Comparison of ENCODE assay signal across 9 cellular contexts in the genomic region with DNA sequence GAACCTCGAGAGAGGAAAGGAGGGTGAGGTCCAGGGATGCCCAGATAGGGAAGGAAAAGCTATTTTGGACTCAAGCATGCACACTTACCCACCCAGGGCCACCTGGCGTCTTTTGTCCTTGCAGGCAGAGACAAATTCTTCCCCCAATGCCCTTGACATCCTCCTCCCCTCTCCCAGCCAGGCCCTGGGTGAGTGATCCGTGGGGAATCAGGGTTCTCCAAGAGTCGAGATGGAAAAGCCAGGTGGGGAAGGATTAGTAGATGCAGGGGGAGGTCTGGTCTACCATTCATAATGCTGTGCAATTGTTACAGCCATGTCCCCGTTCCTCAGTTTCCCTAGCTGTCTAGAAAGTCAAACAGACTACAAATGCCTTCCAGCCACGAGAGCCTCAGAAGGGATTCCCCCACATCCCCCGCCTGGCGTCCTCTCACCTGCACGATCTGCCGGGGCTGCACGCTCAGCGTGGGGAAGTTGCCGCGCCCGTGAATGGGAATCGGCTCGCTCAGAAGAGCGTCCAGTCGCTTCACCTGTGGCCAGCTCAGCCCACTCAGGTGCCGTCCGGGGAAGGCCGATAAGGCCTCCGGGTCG. TPM values are rescaled to one million over a fixed set of nuclear protein-coding genes. Genes with fewer than 3 reads are reported as not detected.
DNase-seq lines count a peak whose midpoint lies in the region; ATAC-seq and TF ChIP-seq lines count a peak whose summit lies in the region.
"Had no signal": no experiment of that assay in that cellular context is flagged by ENCODE, and none has a peak within 500 bp of the region (broad histone marks: within the 10 kb centered on the region; RNA-seq: fewer than 3 reads in every experiment).

No MANE protein-coding gene starts in this region.

- H3K4me1 Mint-ChIP-seq in CD8-positive, alpha-beta T cell (ENCODE audit: low read depth): peaks cover 14% of the 10 kb centered on the region

- H2AFZ ChIP-seq in trophoblast cell (ENCODE audit: insufficient read depth, low read length, poor library complexity): peak overlapping the region; percentile 61

- H2BK12ac ChIP-seq in trophoblast cell (ENCODE audit: low read length): peak overlapping the region; percentile 51

- TF ChIP-seq CTCF in CD8-positive, alpha-beta T cell (IDR thresholded peaks at IDR 0.05): no peak
- TF ChIP-seq CTCF in RWPE1 (conservative IDR thresholded peaks at IDR 0.05; ENCODE audit: low read depth): no peak
- no peak for TF ChIP-seq CTCF in fibroblast of pulmonary artery (IDR thresholded peaks at IDR 0.05; ENCODE audit: low read length, missing control alignments)
- TF ChIP-seq CTCF in GM13977 (IDR thresholded peaks at IDR 0.05; ENCODE audit: extremely low read depth, insufficient read depth, missing control alignments): no peak

- in situ Hi-C loops in G401 (cut with HindIII; ENCODE audit: low sequenced_read_pairs): no loop called here
- in situ Hi-C loops in GM13977 (cut with MboI; ENCODE audit: low pct_unique_long_range_greater_than_20kb, low sequenced_read_pairs, unreplicated experiment): no loop called here

- peak overlapping the region; percentile 65 for H2BK120ac ChIP-seq in trophoblast cell (ENCODE audit: insufficient read depth, low read length, poor library complexity)

- H3K9ac ChIP-seq in trophoblast cell (ENCODE audit: low read length): peak overlapping the region; percentile 62

- peak overlapping the region; percentile 73 for H2BK5ac ChIP-seq in trophoblast cell (ENCODE audit: low read depth, low read length, poor library complexity)

- H3K14ac ChIP-seq in trophoblast cell (ENCODE audit: low read length): peak overlapping the region; percentile 71

- H3K4me1 ChIP-seq in CD8-positive, alpha-beta T cell (ENCODE audit: insufficient read depth, low read length): peaks cover 7% of the 10 kb centered on the region
- peaks cover 36 to 37% of the 10 kb centered on the region in 2 experiments for H3K4me1 ChIP-seq in trophoblast cell (ENCODE audit: control insufficient read depth in 1 of 2, insufficient read depth in 2 of 2, low read length in 2 of 2)

- no peaks in the 10 kb centered on the region for H3K9me3 ChIP-seq in CD8-positive, alpha-beta T cell (ENCODE audit: low read length)
- no peaks in the 10 kb centered on the region for H3K9me3 ChIP-seq in trophoblast cell (ENCODE audit: insufficient read depth, low read depth, low read length)

- WGBS in trophoblast cell (ENCODE audit: extremely low coverage, insufficient coverage, insufficient read length): no CpG with 5 or more reads among the region's 24 CpGs

- H4K12ac ChIP-seq in trophoblast cell (ENCODE audit: low read depth, low read length): peak overlapping the region; percentile 48

- H3K4me3 ChIP-seq in CD8-positive, alpha-beta T cell (ENCODE audit: low read depth, low read length): no peak overlapping the region
- peak overlapping the region; percentile 40 for H3K4me3 ChIP-seq in fibroblast of pulmonary artery (replicated peaks; ENCODE audit: low read depth, low read length)
- H3K4me3 ChIP-seq in trophoblast cell (ENCODE audit: low read depth, low read length): peak overlapping the region; percentile 94

- CTCF ChIA-PET in CD8-positive, alpha-beta T cell (lab: Charles Lee): interaction anchor here (0.7 to 5.8 kb wide), 4 partner anchors 15 to 675 kb away, joined by 3 to 33 read pairs (median 3); no protein-coding TSS in a partner anchor
- CTCF ChIA-PET in RWPE1 (lab: Yijun Ruan, JAX): interaction anchor here (2.6 kb wide), 1 partner anchor 15 kb away, joined by 9 read pairs; no protein-coding TSS in a partner anchor

- H3K4me2 ChIP-seq in trophoblast cell (ENCODE audit: low read length): peak overlapping the region; percentile 83

- peaks cover 32% of the 10 kb centered on the region for H3K79me1 ChIP-seq in trophoblast cell (ENCODE audit: low read length)

- H4K91ac ChIP-seq in trophoblast cell (ENCODE audit: low read depth, low read length): peak overlapping the region; percentile 51

- H3K27ac ChIP-seq in CD8-positive, alpha-beta T cell (ENCODE audit: low read depth, low read length): no peak overlapping the region
- peak overlapping the region; percentile 99 for H3K27ac ChIP-seq in RWPE1
- H3K27ac ChIP-seq in trophoblast cell (ENCODE audit: low read depth, low read length): peak overlapping the region; percentile 67

- ATAC-seq in CD8-positive, alpha-beta T cell: peak; percentile 27
- ATAC-seq in GM21367 (IDR thresholded peaks at IDR 0.05; ENCODE audit: unreplicated experiment): no peak

- H3K27ac Mint-ChIP-seq in CD8-positive, alpha-beta T cell: no peak overlapping the region

- peaks cover 25% of the 10 kb centered on the region for H3K27me3 Mint-ChIP-seq in CD8-positive, alpha-beta T cell (ENCODE audit: low read depth)

- peak overlapping the region; percentile 38 for H2AK5ac ChIP-seq in trophoblast cell (ENCODE audit: low read length)

- no peaks in the 10 kb centered on the region for H3K36me3 ChIP-seq in CD8-positive, alpha-beta T cell (ENCODE audit: insufficient read depth, low read length)
- no peaks in the 10 kb centered on the region for H3K36me3 ChIP-seq in trophoblast cell (ENCODE audit: control insufficient read depth in 1 of 2, insufficient read depth in 2 of 2, low read length in 2 of 2)

- no peaks in the 10 kb centered on the region for H3K36me3 Mint-ChIP-seq in CD8-positive, alpha-beta T cell

- intact Hi-C loops in CD8-positive, alpha-beta T cell (cut with DNase I, micrococcal nuclease): no loop called here

- H3K4ac ChIP-seq in trophoblast cell (ENCODE audit: low read depth, low read length): peak overlapping the region; percentile 73

- DNase-seq in CD8-positive, alpha-beta T cell: no peak
- DNase-seq in RWPE1 (ENCODE audit: low spot score): no peak
- no peak for DNase-seq in fibroblast of pulmonary artery (ENCODE audit: low read depth)
- DNase-seq in trophoblast cell: no peak
- no peak for DNase-seq in G401 (ENCODE audit: low spot score)
- no peak for DNase-seq in NCI-H526 treated with DMSO at 0.1 percent for 48 hours (lab: John Stamatoyannopoulos, UW)
- no peak for DNase-seq in GM13977 (ENCODE audit: low spot score)

- H3K4me3 Mint-ChIP-seq in CD8-positive, alpha-beta T cell: peak overlapping the region; percentile 11

- H3K27me3 ChIP-seq in CD8-positive, alpha-beta T cell (ENCODE audit: insufficient read depth, low read length): peaks cover 8% of the 10 kb centered on the region
- H3K27me3 ChIP-seq in trophoblast cell (ENCODE audit: insufficient read depth, low read length): no peaks in the 10 kb centered on the region

- no peaks in the 10 kb centered on the region for H3K9me3 Mint-ChIP-seq in CD8-positive, alpha-beta T cell

- H4K8ac ChIP-seq in trophoblast cell (ENCODE audit: low read depth, low read length): peak overlapping the region; percentile 64

- H3K23ac ChIP-seq in trophoblast cell (ENCODE audit: low read length): no peak overlapping the region

- H3K79me2 ChIP-seq in trophoblast cell (ENCODE audit: control insufficient read depth, insufficient read depth, low read length, poor library complexity): peaks cover 16% of the 10 kb centered on the region

- POLR2A ChIA-PET in CD8-positive, alpha-beta T cell (lab: Charles Lee): no interaction called here
- POLR2A ChIA-PET in RWPE1 (lab: Yijun Ruan, JAX; ENCODE audit: low non-redundant PET): interaction anchor here (0.5 to 1.2 kb wide), 5 partner anchors 13 to 222 kb away, joined by 3 to 7 read pairs (median 4); no protein-coding TSS in a partner anchor

- H3K18ac ChIP-seq in trophoblast cell (ENCODE audit: low read length): peak overlapping the region; percentile 66

RNA-seq across cellular contexts. Expression of gene TENT5B, which starts 0.6 kb away (rescaled TPM):
- not detected for total RNA-seq in CD8-positive, alpha-beta T cell
- 10.9 and 11.1 TPM in 2 replicates for polyA plus RNA-seq in trophoblast cell (2013)
- total RNA-seq in G401 (2014; rRNA removed; shearing (Covaris generic)): 19.3 and 32.4 TPM in 2 replicates

RNA-seq across cellular contexts. Expression of gene TRNP1, which starts 18.6 kb away (rescaled TPM):
- total RNA-seq in CD8-positive, alpha-beta T cell: not detected
- 1.8 and 2.3 TPM in 2 replicates for polyA plus RNA-seq in trophoblast cell (2013)
- 18.3 and 28.3 TPM in 2 replicates for total RNA-seq in G401 (2014; rRNA removed; shearing (Covaris generic))

RNA-seq across cellular contexts. Expression of gene KDF1, which starts 51.8 kb away (rescaled TPM):
- total RNA-seq in CD8-positive, alpha-beta T cell: 1 to 10 TPM in 1 of 2 experiments, under 1 TPM in 1; 0.92 to 1.3 TPM
- polyA plus RNA-seq in trophoblast cell (2013): 10.6 and 10.8 TPM in 2 replicates
- total RNA-seq in G401 (2014; rRNA removed; shearing (Covaris generic)): not detected in 2 replicates
- total RNA-seq: glomerular endothelial cell had no signal

Comparison
In these comparisons a context has a peak if more than half of its experiments do, and no peak if none do; other contexts are left out.
1. RNA of gene TENT5B, which starts 0.6 kb away (total RNA-seq): 19.3 to 32.4 TPM in G401; not detected in CD8-positive, alpha-beta T cell; every median in the first group is over 10 times any median in the second.
2. RNA of gene TRNP1, which starts 18.6 kb away (total RNA-seq): 18.3 to 28.3 TPM in G401; not detected in CD8-positive, alpha-beta T cell; every median in the first group is over 10 times any median in the second.